In the genomic region with DNA sequence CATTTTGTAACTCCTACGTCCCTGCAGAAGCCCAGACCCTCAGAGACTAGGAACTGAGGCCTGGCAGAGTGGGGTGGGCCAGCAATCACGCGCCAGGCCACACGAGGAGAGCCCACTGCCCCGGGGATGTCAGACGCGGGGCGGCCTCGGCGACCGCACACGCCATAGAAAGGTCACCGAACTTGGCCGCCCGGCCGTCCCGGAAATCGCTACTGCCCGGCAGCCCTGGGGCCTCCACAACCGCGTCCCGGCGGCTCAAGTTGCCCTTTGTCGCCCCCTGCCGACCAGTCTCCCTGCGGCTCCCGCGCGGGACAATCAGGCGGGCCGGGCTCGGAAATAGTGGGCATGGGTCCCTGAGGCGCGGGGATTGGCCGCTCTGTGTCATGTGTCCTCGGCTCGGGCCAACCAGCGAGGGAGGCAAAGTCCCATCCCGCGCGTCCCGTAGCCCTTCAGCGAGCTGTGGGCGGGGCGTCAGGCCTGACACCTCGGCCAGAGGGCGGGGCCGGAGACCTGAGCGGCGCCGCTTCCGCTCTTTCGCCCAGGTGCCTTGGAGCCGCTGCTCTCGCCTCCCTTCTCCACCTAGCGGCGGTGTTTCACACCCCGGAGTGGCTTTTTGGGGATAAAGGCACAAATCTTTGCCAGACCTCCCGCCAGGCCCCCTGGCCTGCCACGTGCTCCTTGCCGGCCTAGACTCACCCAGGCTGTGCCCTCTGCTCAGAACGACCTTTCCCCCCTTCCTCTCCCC, we compare ENCODE assay signal across 1 cellular context.
TF ChIP-seq lines count a peak whose summit lies in the region.

No MANE protein-coding gene starts in this region.

TF ChIP-seq in K562, 482 proteins besides CTCF, POLR2A, EP300 and RAD21 (continued from another document and continues in another):
- TF ChIP-seq, protein P1, sequence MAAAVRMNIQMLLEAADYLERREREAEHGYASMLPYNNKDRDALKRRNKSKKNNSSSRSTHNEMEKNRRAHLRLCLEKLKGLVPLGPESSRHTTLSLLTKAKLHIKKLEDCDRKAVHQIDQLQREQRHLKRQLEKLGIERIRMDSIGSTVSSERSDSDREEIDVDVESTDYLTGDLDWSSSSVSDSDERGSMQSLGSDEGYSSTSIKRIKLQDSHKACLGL (CRISPR knock-in tag; IDR thresholded peaks at IDR 0.05; ENCODE audit: borderline replicate concordance, poor library complexity, severe bottlenecking): no peak
- TF ChIP-seq BRF2 (IDR thresholded peaks at IDR 0.05; ENCODE audit: borderline replicate concordance, insufficient read depth, insufficient read length) (no peak), HEY1 (CRISPR knock-in tag; IDR thresholded peaks at IDR 0.05; ENCODE audit: borderline replicate concordance) (no peak), MBD2 (IDR thresholded peaks at IDR 0.05; ENCODE audit: borderline replicate concordance, low read depth) (no peak), SIN3B (IDR thresholded peaks at IDR 0.05; ENCODE audit: low read depth) (peak; percentile 24; the same call in 1 of the 2 replicates), RHOXF2B (CRISPR knock-in tag; conservative IDR thresholded peaks at IDR 0.05) (no peak), GMEB1 (CRISPR knock-in tag; IDR thresholded peaks at IDR 0.05) (no peak), SETDB1 (IDR thresholded peaks at IDR 0.05; ENCODE audit: low read length) (no peak), ZNF175 (CRISPR knock-in tag; IDR thresholded peaks at IDR 0.05; ENCODE audit: low read depth) (0 out of 2 replicates have a peak, but pooled peaks have one; percentile 75), ARNT (IDR thresholded peaks at IDR 0.05) (no peak), ATF7 (IDR thresholded peaks at IDR 0.05) (peak; percentile 58; the same call in 1 of the 2 replicates), THRAP3 (IDR thresholded peaks at IDR 0.05; ENCODE audit: borderline replicate concordance) (no peak), ADNP (tag; IDR thresholded peaks at IDR 0.05) (no peak), KDM5B (IDR thresholded peaks at IDR 0.05; ENCODE audit: insufficient replicate concordance, low read depth, low read length) (no peak), ETV1 (tag; conservative IDR thresholded peaks at IDR 0.05; ENCODE audit: low read depth) (peak; percentile 45), FOXA3 (CRISPR knock-in tag; conservative IDR thresholded peaks at IDR 0.05 in 1 of 2, IDR thresholded peaks at IDR 0.05 in 1 of 2) (no peak), E4F1 (CRISPR knock-in tag; IDR thresholded peaks at IDR 0.05; ENCODE audit: borderline replicate concordance) (no peak), WHSC1 (IDR thresholded peaks at IDR 0.05; ENCODE audit: low read length) (no peak), C11orf30 (IDR thresholded peaks at IDR 0.05; ENCODE audit: low read depth) (peak; percentile 62), PURB (CRISPR knock-in tag; IDR thresholded peaks at IDR 0.05; ENCODE audit: low read depth) (no peak), MXI1 (IDR thresholded peaks at IDR 0.05; ENCODE audit: low read depth, low read length) (no peak), HSF4 (CRISPR knock-in tag; IDR thresholded peaks at IDR 0.05; ENCODE audit: borderline replicate concordance) (no peak), U2AF1 (optimal IDR thresholded peaks at IDR 0.05; ENCODE audit: low read depth, low read length) (peak; percentile 43), LEF1 (IDR thresholded peaks at IDR 0.05) (no peak), HMG20A (CRISPR knock-in tag; conservative IDR thresholded peaks at IDR 0.05) (no peak), ZNF324 (CRISPR knock-in tag; IDR thresholded peaks at IDR 0.05) (0 out of 2 replicates have a peak, but pooled peaks have one; percentile 7), BRD4 (IDR thresholded peaks at IDR 0.05) (no peak), IRF2 (CRISPR knock-in tag; IDR thresholded peaks at IDR 0.05) (no peak), ZNF79 (CRISPR knock-in tag; IDR thresholded peaks at IDR 0.05; ENCODE audit: low read depth) (no peak), ZNF146 (CRISPR knock-in tag; IDR thresholded peaks at IDR 0.05; ENCODE audit: unreplicated experiment) (no peak), ATF2 (CRISPR knock-in tag; IDR thresholded peaks at IDR 0.05) (no peak), E2F8 (IDR thresholded peaks at IDR 0.05; ENCODE audit: low read depth, partially characterized antibody) (peak; percentile 67), ID3 (CRISPR knock-in tag; IDR thresholded peaks at IDR 0.05) (no peak), ID3 (tag; IDR thresholded peaks at IDR 0.05) (peak; percentile 95), POLR3G (IDR thresholded peaks at IDR 0.05; ENCODE audit: extremely low read depth, insufficient read length, insufficient replicate concordance) (no peak), MCM2 (IDR thresholded peaks at IDR 0.05; ENCODE audit: low read depth) (no peak), PTBP1 (IDR thresholded peaks at IDR 0.05; ENCODE audit: low read depth, low read length) (0 out of 2 replicates have a peak, but pooled peaks have one; percentile 24)
- TF ChIP-seq, protein P2, sequence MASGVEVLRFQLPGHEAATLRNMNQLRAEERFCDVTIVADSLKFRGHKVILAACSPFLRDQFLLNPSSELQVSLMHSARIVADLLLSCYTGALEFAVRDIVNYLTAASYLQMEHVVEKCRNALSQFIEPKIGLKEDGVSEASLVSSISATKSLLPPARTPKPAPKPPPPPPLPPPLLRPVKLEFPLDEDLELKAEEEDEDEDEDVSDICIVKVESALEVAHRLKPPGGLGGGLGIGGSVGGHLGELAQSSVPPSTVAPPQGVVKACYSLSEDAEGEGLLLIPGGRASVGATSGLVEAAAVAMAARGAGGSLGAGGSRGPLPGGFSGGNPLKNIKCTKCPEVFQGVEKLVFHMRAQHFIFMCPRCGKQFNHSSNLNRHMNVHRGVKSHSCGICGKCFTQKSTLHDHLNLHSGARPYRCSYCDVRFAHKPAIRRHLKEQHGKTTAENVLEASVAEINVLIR (CRISPR knock-in tag; IDR thresholded peaks at IDR 0.05): no peak
- TF ChIP-seq, protein P3, sequence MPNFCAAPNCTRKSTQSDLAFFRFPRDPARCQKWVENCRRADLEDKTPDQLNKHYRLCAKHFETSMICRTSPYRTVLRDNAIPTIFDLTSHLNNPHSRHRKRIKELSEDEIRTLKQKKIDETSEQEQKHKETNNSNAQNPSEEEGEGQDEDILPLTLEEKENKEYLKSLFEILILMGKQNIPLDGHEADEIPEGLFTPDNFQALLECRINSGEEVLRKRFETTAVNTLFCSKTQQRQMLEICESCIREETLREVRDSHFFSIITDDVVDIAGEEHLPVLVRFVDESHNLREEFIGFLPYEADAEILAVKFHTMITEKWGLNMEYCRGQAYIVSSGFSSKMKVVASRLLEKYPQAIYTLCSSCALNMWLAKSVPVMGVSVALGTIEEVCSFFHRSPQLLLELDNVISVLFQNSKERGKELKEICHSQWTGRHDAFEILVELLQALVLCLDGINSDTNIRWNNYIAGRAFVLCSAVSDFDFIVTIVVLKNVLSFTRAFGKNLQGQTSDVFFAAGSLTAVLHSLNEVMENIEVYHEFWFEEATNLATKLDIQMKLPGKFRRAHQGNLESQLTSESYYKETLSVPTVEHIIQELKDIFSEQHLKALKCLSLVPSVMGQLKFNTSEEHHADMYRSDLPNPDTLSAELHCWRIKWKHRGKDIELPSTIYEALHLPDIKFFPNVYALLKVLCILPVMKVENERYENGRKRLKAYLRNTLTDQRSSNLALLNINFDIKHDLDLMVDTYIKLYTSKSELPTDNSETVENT (CRISPR knock-in tag; IDR thresholded peaks at IDR 0.05): no peak
- TF ChIP-seq, protein P4, sequence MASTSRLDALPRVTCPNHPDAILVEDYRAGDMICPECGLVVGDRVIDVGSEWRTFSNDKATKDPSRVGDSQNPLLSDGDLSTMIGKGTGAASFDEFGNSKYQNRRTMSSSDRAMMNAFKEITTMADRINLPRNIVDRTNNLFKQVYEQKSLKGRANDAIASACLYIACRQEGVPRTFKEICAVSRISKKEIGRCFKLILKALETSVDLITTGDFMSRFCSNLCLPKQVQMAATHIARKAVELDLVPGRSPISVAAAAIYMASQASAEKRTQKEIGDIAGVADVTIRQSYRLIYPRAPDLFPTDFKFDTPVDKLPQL (IDR thresholded peaks at IDR 0.05; ENCODE audit: extremely low read depth, insufficient read length): no peak
- TF ChIP-seq, protein P5, sequence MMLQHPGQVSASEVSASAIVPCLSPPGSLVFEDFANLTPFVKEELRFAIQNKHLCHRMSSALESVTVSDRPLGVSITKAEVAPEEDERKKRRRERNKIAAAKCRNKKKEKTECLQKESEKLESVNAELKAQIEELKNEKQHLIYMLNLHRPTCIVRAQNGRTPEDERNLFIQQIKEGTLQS (IDR thresholded peaks at IDR 0.05): no peak
- TF ChIP-seq, protein P5 (CRISPR knock-in tag; conservative IDR thresholded peaks at IDR 0.05): 0 out of 2 replicates have a peak, but pooled peaks have one; percentile 60
